In the genomic region with DNA sequence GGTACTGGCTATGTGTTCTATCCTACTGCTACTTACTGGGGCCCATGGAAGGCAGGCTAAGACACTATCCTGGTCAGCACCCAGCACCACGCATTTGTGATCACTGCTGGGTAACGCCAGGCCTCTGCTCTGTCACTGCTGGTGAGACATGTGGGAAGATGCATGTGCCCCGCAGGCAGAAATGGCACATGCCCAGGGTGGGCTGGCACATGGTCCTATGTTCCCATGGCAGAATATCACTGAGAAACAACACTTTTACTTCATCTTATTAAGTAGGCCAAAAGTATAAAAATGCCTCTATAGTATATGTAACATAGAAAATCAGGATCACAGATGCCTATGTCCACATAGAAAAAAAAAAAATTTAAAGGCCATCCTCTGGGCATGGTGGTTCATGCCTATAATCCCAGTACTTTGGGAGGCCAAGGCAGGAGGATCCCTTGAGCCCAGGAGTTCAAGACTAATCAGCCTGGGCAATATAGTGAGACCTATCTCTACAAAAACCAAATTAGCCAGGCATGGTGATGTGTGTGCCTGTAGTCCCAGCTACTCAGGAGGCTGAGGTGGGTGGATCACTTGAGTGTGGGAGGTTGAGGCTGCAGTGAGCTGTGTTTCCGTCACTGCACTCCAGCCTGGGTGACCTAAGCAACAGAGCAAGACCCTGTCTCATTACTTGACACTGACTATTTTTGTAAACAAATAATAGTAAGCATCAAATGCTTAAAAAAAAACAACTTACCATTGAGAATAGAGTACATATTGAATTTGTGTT, we compare ENCODE assay signal across 26 cellular contexts. TPM values are rescaled to one million over a fixed set of nuclear protein-coding genes. Genes with fewer than 3 reads are reported as not detected.
"Had no signal": no experiment of that assay in that cellular context is flagged by ENCODE, and none has a peak within 500 bp of the region (broad histone marks: within the 10 kb centered on the region; RNA-seq: fewer than 3 reads in every experiment).

No MANE protein-coding gene starts in this region.

- H3K27ac ChIP-seq: cardiac muscle cell, coronary artery, dorsolateral prefrontal cortex, heart left ventricle, parathyroid adenoma, psoas muscle, tibial nerve had no signal

- H3K27ac Mint-ChIP-seq: activated CD4-positive, alpha-beta T cell treated with anti-CD3 and anti-CD28 coated beads for 36 hours; activated naive CD4-positive, alpha-beta T cell treated with anti-CD3 and anti-CD28 coated beads, Interleukin-2, amount 10 ng/mL, durations not matched to agents 7 days and 5 days; activated T-helper 1 cell treated with anti-CD3 and anti-CD28 coated beads, Interleukin-12 subunit alpha, Interleukin-12 subunit beta, Interleukin-2, Interleukin-4 antibody, amounts not matched to agents 30 ng/mL and 10 ng/mL and 1 ng/mL, durations not matched to agents 14 hours and 24 hours and 36 hours; immature natural killer cell; T-helper 2 cell treated with Interferon-gamma antibody and Interleukin-4, amounts not matched to agents 5 μg/mL and 100 μg/mL, for 36 hours had no signal

- H3K4me3 Mint-ChIP-seq: activated CD4-positive, alpha-beta T cell treated with anti-CD3 and anti-CD28 coated beads for 36 hours; activated naive CD4-positive, alpha-beta T cell treated with anti-CD3 and anti-CD28 coated beads, Interleukin-2, amount 10 ng/mL, durations not matched to agents 7 days and 5 days; activated T-helper 1 cell treated with anti-CD3 and anti-CD28 coated beads, Interleukin-12 subunit alpha, Interleukin-12 subunit beta, Interleukin-2, Interleukin-4 antibody, amounts not matched to agents 30 ng/mL and 10 ng/mL and 1 ng/mL, durations not matched to agents 14 hours and 24 hours and 36 hours; immature natural killer cell; naive thymus-derived CD8-positive, alpha-beta T cell; neural crest cell; T-helper 2 cell treated with Interferon-gamma antibody and Interleukin-4, amounts not matched to agents 5 μg/mL and 100 μg/mL, for 36 hours had no signal

- H3K27me3 Mint-ChIP-seq: activated CD4-positive, alpha-beta T cell treated with anti-CD3 and anti-CD28 coated beads for 36 hours; activated naive CD4-positive, alpha-beta T cell treated with anti-CD3 and anti-CD28 coated beads, Interleukin-2, amount 10 ng/mL, durations not matched to agents 7 days and 5 days; naive thymus-derived CD8-positive, alpha-beta T cell had no signal

- H3K9me3 ChIP-seq: heart left ventricle, psoas muscle, tibial nerve had no signal

- H3K4me1 ChIP-seq: parathyroid adenoma, psoas muscle had no signal

- H2AFZ ChIP-seq: parathyroid adenoma had no signal

- H3K27me3 ChIP-seq: cardiac muscle cell, dorsolateral prefrontal cortex, heart left ventricle, tibial nerve had no signal

- H3K79me2 ChIP-seq: parathyroid adenoma had no signal

- DNase-seq: activated CD4-positive, alpha-beta T cell treated with anti-CD3 and anti-CD28 coated beads for 36 hours; activated CD4-positive, CD25-positive, alpha-beta regulatory T cell; activated effector memory CD4-positive, alpha-beta T cell treated with anti-CD3 and anti-CD28 coated beads, Interleukin-2, amount 50 U/mL, for 16 hours; activated naive CD4-positive, alpha-beta T cell treated with anti-CD3 and anti-CD28 coated beads, Interleukin-2, amount 10 ng/mL, durations not matched to agents 7 days and 5 days; activated T-cell treated with anti-CD3 and anti-CD28 coated beads for 4 hours; dorsolateral prefrontal cortex; effector memory CD4-positive, alpha-beta T cell; foreskin fibroblast; heart left ventricle; hypothalamus; immature natural killer cell; mesenchymal stem cell; naive thymus-derived CD8-positive, alpha-beta T cell; nucleus accumbens; psoas muscle; stimulated activated CD4-positive, alpha-beta T cell treated with anti-CD3 and anti-CD28 coated beads, Interleukin-15, amount 100 ng/mL, for 24 hours; stimulated activated CD4-positive, alpha-beta T cell treated with anti-CD3 and anti-CD28 coated beads, Interleukin-2, amount 100 ng/mL, for 24 hours; stimulated activated naive CD4-positive, alpha-beta T cell; T-helper 1 cell had no signal

- ATAC-seq: activated CD4-positive, alpha-beta T cell treated with anti-CD3 and anti-CD28 coated beads for 36 hours; heart left ventricle; naive thymus-derived CD8-positive, alpha-beta T cell; psoas muscle had no signal

- H3K4me3 ChIP-seq: cardiac muscle cell, coronary artery, dorsolateral prefrontal cortex, heart left ventricle, psoas muscle, tibial nerve had no signal

- H3K9me3 Mint-ChIP-seq: activated naive CD4-positive, alpha-beta T cell treated with anti-CD3 and anti-CD28 coated beads, Interleukin-2, amount 10 ng/mL, durations not matched to agents 7 days and 5 days; activated T-helper 1 cell treated with anti-CD3 and anti-CD28 coated beads, Interleukin-12 subunit alpha, Interleukin-12 subunit beta, Interleukin-2, Interleukin-4 antibody, amounts not matched to agents 30 ng/mL and 10 ng/mL and 1 ng/mL, durations not matched to agents 14 hours and 24 hours and 36 hours; immature natural killer cell; naive thymus-derived CD8-positive, alpha-beta T cell; neural crest cell; T-helper 2 cell treated with Interferon-gamma antibody and Interleukin-4, amounts not matched to agents 5 μg/mL and 100 μg/mL, for 36 hours had no signal

- H3K9ac ChIP-seq: parathyroid adenoma had no signal

RNA-seq across cellular contexts. Expression of a gene that starts 37.7 kb away (rescaled TPM):
- polyA plus RNA-seq: naive thymus-derived CD8-positive, alpha-beta T cell had no signal
